ENCODE assay signal across 10 cellular contexts in genomic region chr4:101009471-101009870, GRCh38.
DNase-seq lines count a peak whose midpoint lies in the region; ATAC-seq and TF ChIP-seq lines count a peak whose summit lies in the region.
"Had no signal": no experiment of that assay in that cellular context is flagged by ENCODE, and none has a peak within 500 bp of the region (broad histone marks: within the 10 kb centered on the region; RNA-seq: fewer than 3 reads in every experiment).

No MANE protein-coding gene starts in this region.

- intact Hi-C loops in right lobe of liver (cut with DNase I) = no loop called here
- intact Hi-C loops in esophagus squamous epithelium (cut with DNase I) = no loop called here

- H3K27ac ChIP-seq in BLaER1 treated with 17β-estradiol and CSF1 and Interleukin-3, amounts not matched to agents 10 nM and 100 nM = no peak overlapping the region
- no peak overlapping the region for H3K27ac ChIP-seq in KMS-11
- H3K27ac ChIP-seq in right lobe of liver = no peak overlapping the region
- no peak overlapping the region for H3K27ac ChIP-seq in esophagus squamous epithelium
- H3K27ac ChIP-seq: sigmoid colon had no signal

- TF ChIP-seq POLR2A in right lobe of liver (IDR thresholded peaks at IDR 0.05) (no peak), esophagus squamous epithelium (IDR thresholded peaks at IDR 0.05) (no peak)

- no peak for TF ChIP-seq CTCF in KMS-11 (conservative IDR thresholded peaks at IDR 0.05; ENCODE audit: low read depth, low read length)
- no peak for TF ChIP-seq CTCF in right lobe of liver (IDR thresholded peaks at IDR 0.05)
- no peak for TF ChIP-seq CTCF in esophagus squamous epithelium (IDR thresholded peaks at IDR 0.05)

- peak overlapping the region in 6 of 11 experiments; percentile 0 to 18 (median 7); a peak in 4 of 22 replicates for H3K4me2 ChIP-seq in BLaER1 treated with 17β-estradiol and CSF1 and Interleukin-3, amounts not matched to agents 10 nM and 100 nM
- peak overlapping the region; percentile 7; the same call in 1 of the 2 replicates for H3K4me2 ChIP-seq in KMS-11

- peaks cover 0 to 13% (median 6%) of the 10 kb centered on the region in 10 experiments; a peak in 6 of 20 replicates for H3K4me1 ChIP-seq in BLaER1 treated with 17β-estradiol and CSF1 and Interleukin-3, amounts not matched to agents 10 nM and 100 nM
- H3K4me1 ChIP-seq in KMS-11 (ENCODE audit: low read depth, poor library complexity, severe bottlenecking) (peaks cover 7% of the 10 kb centered on the region), right lobe of liver (no peaks in the 10 kb centered on the region), esophagus squamous epithelium (peaks cover 0 to 23% (median 0%) of the 10 kb centered on the region in 3 donors)

- no peak overlapping the region for H2AFZ ChIP-seq in KMS-11 (ENCODE audit: low read depth)

- no peaks in the 10 kb centered on the region for H3K36me3 ChIP-seq in BLaER1 treated with 17β-estradiol and CSF1 and Interleukin-3, amounts not matched to agents 10 nM and 100 nM
- H3K36me3 ChIP-seq in KMS-11 (ENCODE audit: insufficient read depth) = no peaks in the 10 kb centered on the region
- H3K36me3 ChIP-seq in right lobe of liver = no peaks in the 10 kb centered on the region
- no peaks in the 10 kb centered on the region for H3K36me3 ChIP-seq in esophagus squamous epithelium
- H3K36me3 ChIP-seq: sigmoid colon had no signal

- no peak overlapping the region for H3K4me3 ChIP-seq in BLaER1 treated with 17β-estradiol and CSF1 and Interleukin-3, amounts not matched to agents 10 nM and 100 nM
- H3K4me3 ChIP-seq in KMS-11 (IDR thresholded peaks at IDR 0.05; ENCODE audit: insufficient read depth, low read depth, low read length) (no peak overlapping the region), right lobe of liver (no peak overlapping the region), esophagus squamous epithelium (no peak overlapping the region)
- H3K4me3 ChIP-seq: sigmoid colon had no signal

- DNase-seq in hypothalamus (lab: John Stamatoyannopoulos, UW) (no peak), right lobe of liver (no peak), NAMALWA (ENCODE audit: low spot score) (no peak), esophagus squamous epithelium (lab: John Stamatoyannopoulos, UW) (no peak)
- DNase-seq: activated naive CD4-positive, alpha-beta T cell treated with anti-CD3 and anti-CD28 coated beads, Interleukin-2, amount 50 U/mL, for 16 hours; sigmoid colon had no signal

- H3K9me3 ChIP-seq in BLaER1 treated with 17β-estradiol and CSF1 and Interleukin-3, amounts not matched to agents 10 nM and 100 nM (replicated peaks in 1 of 11) = peaks cover 0 to 2% (median 0%) of the 10 kb centered on the region in 11 experiments; a peak in 1 of 22 replicates
- H3K9me3 ChIP-seq in right lobe of liver (no peaks in the 10 kb centered on the region), esophagus squamous epithelium (no peaks in the 10 kb centered on the region)
- H3K9me3 ChIP-seq: sigmoid colon had no signal

- H3K27me3 ChIP-seq in BLaER1 treated with 17β-estradiol and CSF1 and Interleukin-3, amounts not matched to agents 10 nM and 100 nM = no peaks in the 10 kb centered on the region
- H3K27me3 ChIP-seq in KMS-11 (ENCODE audit: insufficient read depth, low read depth) (no peaks in the 10 kb centered on the region), right lobe of liver (no peaks in the 10 kb centered on the region), esophagus squamous epithelium (no peaks in the 10 kb centered on the region)
- H3K27me3 ChIP-seq: sigmoid colon had no signal

- H4K20me1 ChIP-seq in BLaER1 treated with 17β-estradiol and CSF1 and Interleukin-3, amounts not matched to agents 10 nM and 100 nM = no peaks in the 10 kb centered on the region
- H4K20me1 ChIP-seq in KMS-11 (ENCODE audit: insufficient read depth) = no peaks in the 10 kb centered on the region

- H3K9ac ChIP-seq in BLaER1 treated with 17β-estradiol and CSF1 and Interleukin-3, amounts not matched to agents 10 nM and 100 nM = no peak overlapping the region
- H3K9ac ChIP-seq in KMS-11 = no peak overlapping the region

- 71% methylated on average over 2 of the region's 2 CpGs for WGBS in right lobe of liver (ENCODE audit: insufficient coverage, low coverage, low lambda C conversion rate, missing lambda C conversion rate)
- WGBS in esophagus squamous epithelium, 2 donors = 82 to 100% methylated on average over 2 of the region's 2 CpGs

- ATAC-seq in GM19043 (IDR thresholded peaks at IDR 0.05; ENCODE audit: low read depth, unreplicated experiment) (peak; percentile 48), HG02759 (IDR thresholded peaks at IDR 0.05; ENCODE audit: unreplicated experiment) (peak; percentile 55), right lobe of liver (no peak)

- H3K79me2 ChIP-seq in KMS-11 (ENCODE audit: insufficient read depth, low read depth) = no peaks in the 10 kb centered on the region

Comparison
In these comparisons a context has a peak if more than half of its experiments do, and no peak if none do; other contexts are left out.
1. ATAC-seq: peak in GM19043 (single experiment) and HG02759 (single experiment); none in right lobe of liver (0 of 4).